Comparison of ENCODE assay signal across 3 cellular contexts in the genomic region with DNA sequence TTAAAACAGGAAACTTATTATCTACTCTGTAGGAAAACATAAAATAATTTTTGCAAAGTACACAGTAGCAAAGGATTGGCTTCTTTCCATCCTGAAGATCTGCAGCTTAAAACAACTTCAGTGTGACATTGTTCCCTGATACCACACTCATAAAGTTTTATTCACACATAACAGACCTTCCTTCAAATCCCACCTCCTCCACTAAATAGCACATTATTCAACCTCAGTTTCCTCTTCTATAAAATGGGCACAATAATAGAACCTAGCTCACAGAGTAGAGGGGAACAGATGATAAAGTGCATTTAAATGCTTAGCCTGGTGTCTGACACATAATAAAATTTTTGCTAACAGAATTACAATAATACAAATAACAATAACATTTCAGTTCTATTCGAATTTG.
TF ChIP-seq lines count a peak whose summit lies in the region.

No MANE protein-coding gene starts in this region.

TF ChIP-seq in SK-N-SH, 30 proteins besides CTCF, POLR2A, EP300 and RAD21:
- TF ChIP-seq, protein P1, sequence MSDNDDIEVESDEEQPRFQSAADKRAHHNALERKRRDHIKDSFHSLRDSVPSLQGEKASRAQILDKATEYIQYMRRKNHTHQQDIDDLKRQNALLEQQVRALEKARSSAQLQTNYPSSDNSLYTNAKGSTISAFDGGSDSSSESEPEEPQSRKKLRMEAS (IDR thresholded peaks at IDR 0.05; ENCODE audit: low read depth), result no peak
- TF ChIP-seq RXRA (IDR thresholded peaks at IDR 0.05; ENCODE audit: borderline replicate concordance, low read depth) (no peak), SIN3A (IDR thresholded peaks at IDR 0.05; ENCODE audit: borderline replicate concordance, low read depth, low read length) (no peak)
- TF ChIP-seq, protein P2, sequence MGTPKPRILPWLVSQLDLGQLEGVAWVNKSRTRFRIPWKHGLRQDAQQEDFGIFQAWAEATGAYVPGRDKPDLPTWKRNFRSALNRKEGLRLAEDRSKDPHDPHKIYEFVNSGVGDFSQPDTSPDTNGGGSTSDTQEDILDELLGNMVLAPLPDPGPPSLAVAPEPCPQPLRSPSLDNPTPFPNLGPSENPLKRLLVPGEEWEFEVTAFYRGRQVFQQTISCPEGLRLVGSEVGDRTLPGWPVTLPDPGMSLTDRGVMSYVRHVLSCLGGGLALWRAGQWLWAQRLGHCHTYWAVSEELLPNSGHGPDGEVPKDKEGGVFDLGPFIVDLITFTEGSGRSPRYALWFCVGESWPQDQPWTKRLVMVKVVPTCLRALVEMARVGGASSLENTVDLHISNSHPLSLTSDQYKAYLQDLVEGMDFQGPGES (IDR thresholded peaks at IDR 0.05; ENCODE audit: low read depth, low read length), result no peak

TF ChIP-seq in SK-N-SH treated with all-trans-retinoic acid at 6 μM for 48 hours, 23 proteins besides CTCF, POLR2A, EP300 and RAD21 (continued from another document):
- TF ChIP-seq TCF4 (CRISPR knock-in tag; IDR thresholded peaks at IDR 0.05; ENCODE audit: borderline replicate concordance), result no peak
- no peak for TF ChIP-seq ZNF8 (CRISPR knock-in tag; IDR thresholded peaks at IDR 0.05)
- no peak for TF ChIP-seq ZNF70 (CRISPR knock-in tag; IDR thresholded peaks at IDR 0.05)
- TF ChIP-seq, protein P3, sequence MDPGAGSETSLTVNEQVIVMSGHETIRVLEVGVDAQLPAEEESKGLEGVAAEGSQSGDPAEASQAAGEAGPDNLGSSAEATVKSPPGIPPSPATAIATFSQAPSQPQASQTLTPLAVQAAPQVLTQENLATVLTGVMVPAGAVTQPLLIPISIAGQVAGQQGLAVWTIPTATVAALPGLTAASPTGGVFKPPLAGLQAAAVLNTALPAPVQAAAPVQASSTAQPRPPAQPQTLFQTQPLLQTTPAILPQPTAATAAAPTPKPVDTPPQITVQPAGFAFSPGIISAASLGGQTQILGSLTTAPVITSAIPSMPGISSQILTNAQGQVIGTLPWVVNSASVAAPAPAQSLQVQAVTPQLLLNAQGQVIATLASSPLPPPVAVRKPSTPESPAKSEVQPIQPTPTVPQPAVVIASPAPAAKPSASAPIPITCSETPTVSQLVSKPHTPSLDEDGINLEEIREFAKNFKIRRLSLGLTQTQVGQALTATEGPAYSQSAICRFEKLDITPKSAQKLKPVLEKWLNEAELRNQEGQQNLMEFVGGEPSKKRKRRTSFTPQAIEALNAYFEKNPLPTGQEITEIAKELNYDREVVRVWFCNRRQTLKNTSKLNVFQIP (CRISPR knock-in tag; IDR thresholded peaks at IDR 0.05; ENCODE audit: borderline replicate concordance, low read depth), result no peak
- no peak for TF ChIP-seq BACH2 (CRISPR knock-in tag; IDR thresholded peaks at IDR 0.05; ENCODE audit: borderline replicate concordance)
- TF ChIP-seq ISL1 (CRISPR knock-in tag; IDR thresholded peaks at IDR 0.05), result no peak
- TF ChIP-seq, protein P4, sequence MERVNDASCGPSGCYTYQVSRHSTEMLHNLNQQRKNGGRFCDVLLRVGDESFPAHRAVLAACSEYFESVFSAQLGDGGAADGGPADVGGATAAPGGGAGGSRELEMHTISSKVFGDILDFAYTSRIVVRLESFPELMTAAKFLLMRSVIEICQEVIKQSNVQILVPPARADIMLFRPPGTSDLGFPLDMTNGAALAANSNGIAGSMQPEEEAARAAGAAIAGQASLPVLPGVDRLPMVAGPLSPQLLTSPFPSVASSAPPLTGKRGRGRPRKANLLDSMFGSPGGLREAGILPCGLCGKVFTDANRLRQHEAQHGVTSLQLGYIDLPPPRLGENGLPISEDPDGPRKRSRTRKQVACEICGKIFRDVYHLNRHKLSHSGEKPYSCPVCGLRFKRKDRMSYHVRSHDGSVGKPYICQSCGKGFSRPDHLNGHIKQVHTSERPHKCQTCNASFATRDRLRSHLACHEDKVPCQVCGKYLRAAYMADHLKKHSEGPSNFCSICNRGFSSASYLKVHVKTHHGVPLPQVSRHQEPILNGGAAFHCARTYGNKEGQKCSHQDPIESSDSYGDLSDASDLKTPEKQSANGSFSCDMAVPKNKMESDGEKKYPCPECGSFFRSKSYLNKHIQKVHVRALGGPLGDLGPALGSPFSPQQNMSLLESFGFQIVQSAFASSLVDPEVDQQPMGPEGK (CRISPR knock-in tag; IDR thresholded peaks at IDR 0.05; ENCODE audit: borderline replicate concordance), result no peak
- no peak for TF ChIP-seq ZNF565 (CRISPR knock-in tag; conservative IDR thresholded peaks at IDR 0.05; ENCODE audit: low read depth)
- TF ChIP-seq ZFP30 (CRISPR knock-in tag; IDR thresholded peaks at IDR 0.05), result no peak
- no peak for TF ChIP-seq GLIS3 (CRISPR knock-in tag; IDR thresholded peaks at IDR 0.05)
- no peak for TF ChIP-seq ZC3H10 (CRISPR knock-in tag; IDR thresholded peaks at IDR 0.05)
- no peak for TF ChIP-seq ZFP3 (CRISPR knock-in tag; IDR thresholded peaks at IDR 0.05)
- TF ChIP-seq, protein P5, sequence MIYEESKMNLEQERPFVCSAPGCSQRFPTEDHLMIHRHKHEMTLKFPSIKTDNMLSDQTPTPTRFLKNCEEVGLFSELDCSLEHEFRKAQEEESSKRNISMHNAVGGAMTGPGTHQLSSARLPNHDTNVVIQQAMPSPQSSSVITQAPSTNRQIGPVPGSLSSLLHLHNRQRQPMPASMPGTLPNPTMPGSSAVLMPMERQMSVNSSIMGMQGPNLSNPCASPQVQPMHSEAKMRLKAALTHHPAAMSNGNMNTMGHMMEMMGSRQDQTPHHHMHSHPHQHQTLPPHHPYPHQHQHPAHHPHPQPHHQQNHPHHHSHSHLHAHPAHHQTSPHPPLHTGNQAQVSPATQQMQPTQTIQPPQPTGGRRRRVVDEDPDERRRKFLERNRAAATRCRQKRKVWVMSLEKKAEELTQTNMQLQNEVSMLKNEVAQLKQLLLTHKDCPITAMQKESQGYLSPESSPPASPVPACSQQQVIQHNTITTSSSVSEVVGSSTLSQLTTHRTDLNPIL (CRISPR knock-in tag; IDR thresholded peaks at IDR 0.05; ENCODE audit: low read depth), result no peak

TF ChIP-seq in endothelial cell of umbilical vein, 7 proteins besides CTCF, POLR2A, EP300 and RAD21 (continued from another document):
- no peak for TF ChIP-seq POLR2AphosphoS5 (IDR thresholded peaks at IDR 0.05; ENCODE audit: insufficient read depth, low read depth, low read length)
- no peak for TF ChIP-seq MYC (IDR thresholded peaks at IDR 0.05; ENCODE audit: low read depth, low read length)
- TF ChIP-seq, protein P1 (IDR thresholded peaks at IDR 0.05; ENCODE audit: insufficient read depth, insufficient read length), result no peak
- no peak for TF ChIP-seq GATA2 (IDR thresholded peaks at IDR 0.05; ENCODE audit: insufficient read depth, insufficient read length, low read depth, low read length)
- no peak for TF ChIP-seq EZH2 (IDR thresholded peaks at IDR 0.05; ENCODE audit: borderline replicate concordance, low read depth, low read length, severe bottlenecking)
- no peak for TF ChIP-seq FOS (IDR thresholded peaks at IDR 0.05; ENCODE audit: borderline replicate concordance, insufficient read depth, low read length)
